In the genomic region with DNA sequence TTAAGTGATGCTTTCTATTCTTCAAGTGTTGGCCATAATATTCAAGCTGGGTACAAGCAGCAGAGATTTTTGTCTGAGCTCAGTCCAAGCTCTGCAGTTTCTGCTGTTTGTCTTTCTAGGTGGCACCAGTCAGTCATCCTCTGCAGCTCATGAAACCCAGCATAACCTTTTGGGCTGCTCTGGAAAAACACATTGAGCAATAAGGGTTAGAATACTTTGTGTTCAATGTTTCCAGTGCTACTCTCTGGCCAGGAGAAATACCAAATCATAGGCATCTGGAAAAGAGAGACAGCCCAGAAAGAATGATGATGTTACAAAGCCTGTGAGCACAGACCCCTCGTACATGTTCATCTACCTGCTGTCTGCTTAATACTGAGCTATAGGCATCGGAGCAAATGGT, we compare ENCODE assay signal across 13 cellular contexts. TPM values are rescaled to one million over a fixed set of nuclear protein-coding genes. Genes with fewer than 3 reads are reported as not detected.
A peak's percentile ranks its signal among the peaks of the same experiment; 100 is the strongest.
DNase-seq lines count a peak whose midpoint lies in the region; ATAC-seq and TF ChIP-seq lines count a peak whose summit lies in the region.
"Had no signal": no experiment of that assay in that cellular context is flagged by ENCODE, and none has a peak within 500 bp of the region (broad histone marks: within the 10 kb centered on the region; RNA-seq: fewer than 3 reads in every experiment).

No MANE protein-coding gene starts in this region.

- H3K4me3 ChIP-seq in foreskin fibroblast (ENCODE audit: low read depth in 1 of 2, low read length in 2 of 2) = no peak overlapping the region
- H3K4me3 ChIP-seq: body of pancreas had no signal

- no peak for DNase-seq in activated T-cell treated with anti-CD3 and anti-CD28 coated beads, Interleukin-2, amount 50 U/mL, for 4 hours
- DNase-seq in activated T-cell treated with anti-CD3 and anti-CD28 coated beads, Interleukin-2, amount 50 U/mL, for 48 hours = no peak
- DNase-seq in activated CD4-positive, alpha-beta memory T cell treated with anti-CD3 and anti-CD28 coated beads for 36 hours = no peak
- DNase-seq in foreskin fibroblast (peak; percentile 52 to 72), ecto neural progenitor cell (ENCODE audit: low spot score) (no peak), NK-92 (lab: John Stamatoyannopoulos, UW; ENCODE audit: unreplicated experiment) (no peak)
- DNase-seq: activated CD4-positive, CD25-positive, alpha-beta regulatory T cell; AML-193; body of pancreas; mesenchymal stem cell; NCI-H2081 treated with DMSO at 0.1 percent for 48 hours had no signal

- H3K9me3 Mint-ChIP-seq in activated T-cell treated with anti-CD3 and anti-CD28 coated beads, Interleukin-2, amount 50 U/mL, for 4 hours = no peaks in the 10 kb centered on the region
- H3K9me3 Mint-ChIP-seq in activated CD4-positive, alpha-beta memory T cell treated with anti-CD3 and anti-CD28 coated beads for 36 hours = no peaks in the 10 kb centered on the region
- H3K9me3 Mint-ChIP-seq in stimulated activated naive CD8-positive, alpha-beta T cell treated with anti-CD3 and anti-CD28 coated beads, Interleukin-15, Interleukin-2, amounts not matched to agents 100 ng/mL and 50 ng/mL, for 24 hours = no peaks in the 10 kb centered on the region

- CTCF ChIA-PET in activated CD4-positive, alpha-beta memory T cell treated with anti-CD3 and anti-CD28 coated beads for 36 hours (lab: Charles Lee) = interaction anchor here (0.9 to 6.5 kb wide), 4 partner anchors 8 to 71 kb away, joined by 3 to 29 read pairs (median 6); no protein-coding TSS in a partner anchor

- peak overlapping the region; percentile 22 for H3K4me3 Mint-ChIP-seq in activated T-cell treated with anti-CD3 and anti-CD28 coated beads, Interleukin-2, amount 50 U/mL, for 4 hours
- H3K4me3 Mint-ChIP-seq in activated CD4-positive, alpha-beta memory T cell treated with anti-CD3 and anti-CD28 coated beads for 36 hours = peak overlapping the region; percentile 54
- peak overlapping the region; percentile 73 for H3K4me3 Mint-ChIP-seq in stimulated activated naive CD8-positive, alpha-beta T cell treated with anti-CD3 and anti-CD28 coated beads, Interleukin-15, Interleukin-2, amounts not matched to agents 100 ng/mL and 50 ng/mL, for 24 hours

- TF ChIP-seq CTCF in foreskin fibroblast (IDR thresholded peaks at IDR 0.05; ENCODE audit: low read depth, low read length) = no peak

- H3K27me3 Mint-ChIP-seq in activated T-cell treated with anti-CD3 and anti-CD28 coated beads, Interleukin-2, amount 50 U/mL, for 4 hours (ENCODE audit: low read depth) = no peaks in the 10 kb centered on the region
- H3K27me3 Mint-ChIP-seq in activated CD4-positive, alpha-beta memory T cell treated with anti-CD3 and anti-CD28 coated beads for 36 hours = no peaks in the 10 kb centered on the region
- no peaks in the 10 kb centered on the region for H3K27me3 Mint-ChIP-seq in stimulated activated naive CD8-positive, alpha-beta T cell treated with anti-CD3 and anti-CD28 coated beads, Interleukin-15, Interleukin-2, amounts not matched to agents 100 ng/mL and 50 ng/mL, for 24 hours

- POLR2A ChIA-PET in activated CD4-positive, alpha-beta memory T cell treated with anti-CD3 and anti-CD28 coated beads for 36 hours (lab: Charles Lee) = interaction anchor here (1.2 to 2.8 kb wide), 4 partner anchors 8 to 21 kb away, joined by 6 to 44 read pairs (median 12); a partner anchor contains a TSS

- no peak for TF ChIP-seq POLR2A in GM18505 (IDR thresholded peaks at IDR 0.05; ENCODE audit: borderline replicate concordance, extremely low read depth, insufficient read depth, insufficient read length)

- peak overlapping the region; percentile 93 for H3K27ac Mint-ChIP-seq in activated CD4-positive, alpha-beta memory T cell treated with anti-CD3 and anti-CD28 coated beads for 36 hours
- H3K27ac Mint-ChIP-seq in stimulated activated naive CD8-positive, alpha-beta T cell treated with anti-CD3 and anti-CD28 coated beads, Interleukin-15, Interleukin-2, amounts not matched to agents 100 ng/mL and 50 ng/mL, for 24 hours = peak overlapping the region; percentile 100

- H3K4me1 Mint-ChIP-seq in activated T-cell treated with anti-CD3 and anti-CD28 coated beads, Interleukin-2, amount 50 U/mL, for 4 hours (ENCODE audit: low read depth) = peaks cover 81% of the 10 kb centered on the region
- H3K4me1 Mint-ChIP-seq in activated CD4-positive, alpha-beta memory T cell treated with anti-CD3 and anti-CD28 coated beads for 36 hours (ENCODE audit: low read depth) = peaks cover 77% of the 10 kb centered on the region
- peaks cover 92% of the 10 kb centered on the region for H3K4me1 Mint-ChIP-seq in stimulated activated naive CD8-positive, alpha-beta T cell treated with anti-CD3 and anti-CD28 coated beads, Interleukin-15, Interleukin-2, amounts not matched to agents 100 ng/mL and 50 ng/mL, for 24 hours (ENCODE audit: low read depth)

- ATAC-seq in activated T-cell treated with anti-CD3 and anti-CD28 coated beads, Interleukin-2, amount 50 U/mL, for 4 hours = no peak
- ATAC-seq in GM18505 (IDR thresholded peaks at IDR 0.05; ENCODE audit: unreplicated experiment) = no peak
- ATAC-seq: body of pancreas had no signal

- H3K36me3 Mint-ChIP-seq in activated T-cell treated with anti-CD3 and anti-CD28 coated beads, Interleukin-2, amount 50 U/mL, for 4 hours (ENCODE audit: insufficient read depth) = peaks cover 27% of the 10 kb centered on the region
- H3K36me3 Mint-ChIP-seq in activated CD4-positive, alpha-beta memory T cell treated with anti-CD3 and anti-CD28 coated beads for 36 hours = peaks cover 18% of the 10 kb centered on the region
- H3K36me3 Mint-ChIP-seq in stimulated activated naive CD8-positive, alpha-beta T cell treated with anti-CD3 and anti-CD28 coated beads, Interleukin-15, Interleukin-2, amounts not matched to agents 100 ng/mL and 50 ng/mL, for 24 hours (ENCODE audit: low read depth) = peaks cover 69% of the 10 kb centered on the region

- intact Hi-C loops in activated CD4-positive, alpha-beta memory T cell treated with anti-CD3 and anti-CD28 coated beads for 36 hours (cut with micrococcal nuclease) = loop anchor here (1.0 to 2.0 kb wide), 3 partner anchors 9 to 20 kb away; a partner anchor contains a TSS

RNA-seq across cellular contexts. Expression of a gene that starts 19.5 kb away (rescaled TPM):
- total RNA-seq in activated T-cell treated with anti-CD3 and anti-CD28 coated beads, Interleukin-2, amount 50 U/mL, for 4 hours = 100 to 1,000 TPM in 2 of 3 donors, 10 to 100 TPM in 1; 95.1 to 122 (median 101) TPM
- total RNA-seq in activated CD4-positive, alpha-beta memory T cell treated with anti-CD3 and anti-CD28 coated beads for 36 hours = 100 to 1,000 TPM; 170 to 183 TPM

Comparison
In these comparisons a context has a peak if more than half of its experiments do, and no peak if none do; other contexts are left out.
1. DNase-seq: peak in foreskin fibroblast (2 of 2); none in activated T-cell treated with anti-CD3 and anti-CD28 coated beads, Interleukin-2, amount 50 U/mL, for 4 hours (single experiment), activated T-cell treated with anti-CD3 and anti-CD28 coated beads, Interleukin-2, amount 50 U/mL, for 48 hours (0 of 2), activated CD4-positive, alpha-beta memory T cell treated with anti-CD3 and anti-CD28 coated beads for 36 hours (single experiment), ecto neural progenitor cell (single experiment) and NK-92 (single experiment).
2. H3K4me3 Mint-ChIP-seq: peak in every context shown above with its lines; median percentile 73 in stimulated activated naive CD8-positive, alpha-beta T cell treated with anti-CD3 and anti-CD28 coated beads, Interleukin-15, Interleukin-2, amounts not matched to agents 100 ng/mL and 50 ng/mL, for 24 hours; 54 in activated CD4-positive, alpha-beta memory T cell treated with anti-CD3 and anti-CD28 coated beads for 36 hours; 22 in activated T-cell treated with anti-CD3 and anti-CD28 coated beads, Interleukin-2, amount 50 U/mL, for 4 hours.